Comparison of ENCODE assay signal across 28 cellular contexts in the genomic region with DNA sequence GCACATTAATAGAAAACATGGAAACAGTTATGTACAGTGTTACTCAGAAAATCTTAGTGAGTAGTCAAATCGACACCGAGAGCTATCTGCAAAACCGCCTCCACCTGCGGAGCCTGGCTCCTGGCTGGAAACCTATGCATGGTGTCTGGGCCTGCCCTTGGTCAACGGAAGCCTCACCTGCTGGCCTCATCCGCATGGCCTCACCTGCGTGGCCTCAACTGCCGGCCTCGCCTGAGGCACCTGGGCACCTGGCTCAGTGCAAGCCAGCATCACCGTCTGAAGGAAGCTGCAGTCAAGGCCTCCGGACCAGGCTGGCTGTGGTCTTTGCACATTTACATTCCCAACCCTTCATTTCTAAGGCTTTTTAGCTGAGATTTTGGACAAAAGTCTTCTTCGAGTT.
"Had no signal": no experiment of that assay in that cellular context is flagged by ENCODE, and none has a peak within 500 bp of the region (broad histone marks: within the 10 kb centered on the region; RNA-seq: fewer than 3 reads in every experiment).

No MANE protein-coding gene starts in this region.

- H3K4me1 Mint-ChIP-seq: stimulated activated effector memory CD8-positive, alpha-beta T cell treated with anti-CD3 and anti-CD28 coated beads, Interleukin-12 subunit alpha, Interleukin-12 subunit beta, amount 100 ng/mL, for 72 hours; stimulated activated memory B cell treated with anti-CD40 and anti-IgM and Interleukin-4, amounts not matched to agents 10 μg/mL and 1 μg/mL and 100 μg/mL, for 72 hours; stimulated activated naive B cell treated with anti-CD40 and anti-IgM and Interleukin-4, amounts not matched to agents 10 μg/mL and 1 μg/mL and 100 μg/mL, for 72 hours; stimulated activated naive CD8-positive, alpha-beta T cell treated with anti-CD3 and anti-CD28 coated beads, Interleukin-15, amount 100 ng/mL, for 72 hours had no signal

- H3K4me3 ChIP-seq: stomach, suprapubic skin, testis, thoracic aorta, thyroid gland, tibial artery, tibial nerve, transverse colon, upper lobe of left lung, upper lobe of right lung, uterus, vagina had no signal

- H3K36me3 ChIP-seq: stomach, suprapubic skin, thoracic aorta, thyroid gland, tibial artery, tibial nerve, transverse colon, upper lobe of left lung, upper lobe of right lung, uterus, vagina had no signal

- DNase-seq: stimulated activated CD4-positive, alpha-beta T cell treated with anti-CD3 and anti-CD28 coated beads, Interleukin-2, amount 100 ng/mL, for 48 hours; stimulated activated CD4-positive, alpha-beta T cell treated with anti-CD3 and anti-CD28 coated beads, Interleukin-4, amount 100 ng/mL, for 1 hour; stimulated activated CD4-positive, alpha-beta T cell treated with anti-CD3 and anti-CD28 coated beads, Interleukin-4, amount 100 ng/mL, for 24 hours; stimulated activated CD4-positive, alpha-beta T cell treated with anti-CD3 and anti-CD28 coated beads, Interleukin-4, amount 100 ng/mL, for 4 hours; stimulated activated CD8-positive, alpha-beta memory T cell treated with anti-CD3 and anti-CD28 coated beads, Interleukin-4, amount 100 ng/mL, for 48 hours; stimulated activated naive B cell treated with anti-CD40 and anti-IgM and Interleukin-4, amounts not matched to agents 10 μg/mL and 1 μg/mL and 100 μg/mL, for 72 hours; stimulated activated naive CD4-positive, alpha-beta T cell; stimulated activated naive CD4-positive, alpha-beta T cell treated with Interleukin-2 at 50 U/mL for 16 hours; stimulated activated naive CD8-positive, alpha-beta T cell treated with anti-CD3 and anti-CD28 coated beads, Interleukin-15, amount 100 ng/mL, for 72 hours; stimulated activated naive CD8-positive, alpha-beta T cell treated with anti-CD3 and anti-CD28 coated beads, Interleukin-15, Interleukin-2, amounts not matched to agents 100 U/mL and 50 U/mL, for 24 hours; stomach; substantia nigra; testis; thyroid gland; tibial artery; transverse colon; trophoblast cell; upper lobe of right lung; uterus had no signal

- H3K27me3 ChIP-seq: stomach, suprapubic skin, testis, thyroid gland, tibial artery, tibial nerve, transverse colon, upper lobe of left lung, upper lobe of right lung, uterus, vagina had no signal

- ATAC-seq: stimulated activated effector memory CD8-positive, alpha-beta T cell treated with anti-CD3 and anti-CD28 coated beads, Interleukin-12 subunit alpha, Interleukin-12 subunit beta, amount 100 ng/mL, for 72 hours; stimulated activated memory B cell treated with anti-CD40 and anti-IgM and Interleukin-4, amounts not matched to agents 10 μg/mL and 1 μg/mL and 100 μg/mL, for 72 hours; stimulated activated naive B cell treated with anti-CD40 and anti-IgM and Interleukin-4, amounts not matched to agents 10 μg/mL and 1 μg/mL and 100 μg/mL, for 72 hours; stimulated activated naive CD8-positive, alpha-beta T cell treated with anti-CD3 and anti-CD28 coated beads, Interleukin-15, amount 100 ng/mL, for 72 hours; stimulated activated naive CD8-positive, alpha-beta T cell treated with anti-CD3 and anti-CD28 coated beads, Interleukin-15, Interleukin-2, amounts not matched to agents 100 U/mL and 50 U/mL, for 24 hours; upper lobe of right lung had no signal

- H3K9me3 Mint-ChIP-seq: type B pancreatic cell had no signal

- H3K4me3 Mint-ChIP-seq: stimulated activated effector memory CD8-positive, alpha-beta T cell treated with anti-CD3 and anti-CD28 coated beads, Interleukin-12 subunit alpha, Interleukin-12 subunit beta, amount 100 ng/mL, for 72 hours; stimulated activated memory B cell treated with anti-CD40 and anti-IgM and Interleukin-4, amounts not matched to agents 10 μg/mL and 1 μg/mL and 100 μg/mL, for 72 hours; stimulated activated naive B cell treated with anti-CD40 and anti-IgM and Interleukin-4, amounts not matched to agents 10 μg/mL and 1 μg/mL and 100 μg/mL, for 72 hours; stimulated activated naive CD8-positive, alpha-beta T cell treated with anti-CD3 and anti-CD28 coated beads, Interleukin-15, amount 100 ng/mL, for 72 hours; stimulated activated naive CD8-positive, alpha-beta T cell treated with anti-CD3 and anti-CD28 coated beads, Interleukin-15, Interleukin-2, amounts not matched to agents 100 ng/mL and 50 ng/mL, for 24 hours; type B pancreatic cell had no signal

- H3K27ac ChIP-seq: stomach, suprapubic skin, testis, thoracic aorta, thyroid gland, tibial artery, tibial nerve, transverse colon, upper lobe of left lung, upper lobe of right lung, uterus, vagina had no signal

- H3K4me1 ChIP-seq: stomach, suprapubic skin, testis, thyroid gland, tibial artery, tibial nerve, transverse colon, upper lobe of left lung, upper lobe of right lung, uterus, vagina had no signal

- H3K27ac Mint-ChIP-seq: stimulated activated effector memory CD8-positive, alpha-beta T cell treated with anti-CD3 and anti-CD28 coated beads, Interleukin-12 subunit alpha, Interleukin-12 subunit beta, amount 100 ng/mL, for 72 hours; stimulated activated memory B cell treated with anti-CD40 and anti-IgM and Interleukin-4, amounts not matched to agents 10 μg/mL and 1 μg/mL and 100 μg/mL, for 72 hours; stimulated activated naive B cell treated with anti-CD40 and anti-IgM and Interleukin-4, amounts not matched to agents 10 μg/mL and 1 μg/mL and 100 μg/mL, for 72 hours; stimulated activated naive CD8-positive, alpha-beta T cell treated with anti-CD3 and anti-CD28 coated beads, Interleukin-15, amount 100 ng/mL, for 72 hours; stimulated activated naive CD8-positive, alpha-beta T cell treated with anti-CD3 and anti-CD28 coated beads, Interleukin-15, Interleukin-2, amounts not matched to agents 100 ng/mL and 50 ng/mL, for 24 hours; type B pancreatic cell had no signal

- H3K27me3 Mint-ChIP-seq: stimulated activated memory B cell treated with anti-CD40 and anti-IgM and Interleukin-4, amounts not matched to agents 10 μg/mL and 1 μg/mL and 100 μg/mL, for 72 hours; stimulated activated naive B cell treated with anti-CD40 and anti-IgM and Interleukin-4, amounts not matched to agents 10 μg/mL and 1 μg/mL and 100 μg/mL, for 72 hours; stimulated activated naive CD8-positive, alpha-beta T cell treated with anti-CD3 and anti-CD28 coated beads, Interleukin-15, amount 100 ng/mL, for 72 hours; stimulated activated naive CD8-positive, alpha-beta T cell treated with anti-CD3 and anti-CD28 coated beads, Interleukin-15, Interleukin-2, amounts not matched to agents 100 ng/mL and 50 ng/mL, for 24 hours; type B pancreatic cell had no signal

- H3K36me3 Mint-ChIP-seq: stimulated activated effector memory CD8-positive, alpha-beta T cell treated with anti-CD3 and anti-CD28 coated beads, Interleukin-12 subunit alpha, Interleukin-12 subunit beta, amount 100 ng/mL, for 72 hours; stimulated activated memory B cell treated with anti-CD40 and anti-IgM and Interleukin-4, amounts not matched to agents 10 μg/mL and 1 μg/mL and 100 μg/mL, for 72 hours; stimulated activated naive B cell treated with anti-CD40 and anti-IgM and Interleukin-4, amounts not matched to agents 10 μg/mL and 1 μg/mL and 100 μg/mL, for 72 hours; type B pancreatic cell had no signal

- H3K9me3 ChIP-seq: suprapubic skin, testis, thoracic aorta, thyroid gland, tibial artery, transverse colon, upper lobe of right lung, uterus, vagina had no signal
